Comparison of ENCODE assay signal across 18 cellular contexts in genomic region chr7:42935861-42936260, GRCh38. TPM values are rescaled to one million over a fixed set of nuclear protein-coding genes. Genes with fewer than 3 reads are reported as not detected.
DNase-seq lines count a peak whose midpoint lies in the region; ATAC-seq, FAIRE-seq and TF ChIP-seq lines count a peak whose summit lies in the region.
"Had no signal": no experiment of that assay in that cellular context is flagged by ENCODE, and none has a peak within 500 bp of the region (broad histone marks: within the 10 kb centered on the region; RNA-seq: fewer than 3 reads in every experiment).

No MANE protein-coding gene starts in this region.

- H3K4me1 Mint-ChIP-seq in activated CD4-positive, alpha-beta T cell treated with anti-CD3 and anti-CD28 coated beads for 36 hours, result peaks cover 56% of the 10 kb centered on the region

- TF ChIP-seq RAD21 in K562 (CRISPR knock-in tag; conservative IDR thresholded peaks at IDR 0.05 in 1 of 2, IDR thresholded peaks at IDR 0.05 in 1 of 2), result no peak

- H3K27me3 ChIP-seq in DND-41 (ENCODE audit: insufficient read depth, low read length, poor library complexity) (no peaks in the 10 kb centered on the region), MM.1S (replicated peaks; ENCODE audit: insufficient read depth, low read length) (no peaks in the 10 kb centered on the region), K562 (ENCODE audit: control insufficient read depth in 2 of 2, insufficient read depth in 2 of 2, low read length in 2 of 2) (no peaks in the 10 kb centered on the region), esophagus squamous epithelium (no peaks in the 10 kb centered on the region), right atrium auricular region (no peaks in the 10 kb centered on the region), hepatocyte (no peaks in the 10 kb centered on the region)

- TF ChIP-seq POLR2A in K562 (conservative IDR thresholded peaks at IDR 0.05), result no peak
- TF ChIP-seq POLR2A in esophagus squamous epithelium (IDR thresholded peaks at IDR 0.05), result no peak

- intact Hi-C loops in activated CD4-positive, alpha-beta T cell treated with anti-CD3 and anti-CD28 coated beads for 36 hours (cut with DNase I, micrococcal nuclease), result loop anchor here (10.0 kb wide), 3 partner anchors 789 to 929 kb away; partner anchors contain the start of genes COA1 (in 1 of the 2) and MRPS24 (in 1 of the 2)
- intact Hi-C loops in K562 (cut with micrococcal nuclease), result no loop called here
- intact Hi-C loops in esophagus squamous epithelium (cut with DNase I), result no loop called here

- H3K9me3 ChIP-seq in DND-41 (ENCODE audit: insufficient read depth, low read length, severe bottlenecking), result no peaks in the 10 kb centered on the region
- no peaks in the 10 kb centered on the region for H3K9me3 ChIP-seq in MM.1S (replicated peaks; ENCODE audit: insufficient read depth, low read length)
- H3K9me3 ChIP-seq in K562 (replicated peaks; ENCODE audit: control insufficient read depth, insufficient read depth, low read depth, low read length), result no peaks in the 10 kb centered on the region
- H3K9me3 ChIP-seq in esophagus squamous epithelium, result no peaks in the 10 kb centered on the region
- no peaks in the 10 kb centered on the region for H3K9me3 ChIP-seq in right atrium auricular region
- no peaks in the 10 kb centered on the region for H3K9me3 ChIP-seq in hepatocyte (ENCODE audit: low read depth)
- H3K9me3 ChIP-seq: Caco-2 had no signal

- H3K4me1 ChIP-seq in DND-41 (ENCODE audit: insufficient read depth, low read length) (peaks cover 20% of the 10 kb centered on the region), MM.1S (ENCODE audit: low read length) (peaks cover 21% of the 10 kb centered on the region), K562 (replicated peaks in 1 of 2; ENCODE audit: control insufficient read depth in 2 of 2, insufficient read depth in 2 of 2, low read length in 2 of 2) (peaks cover 0 to under 1% of the 10 kb centered on the region in 2 experiments; a peak in 3 of 5 replicates), esophagus squamous epithelium (peaks cover 7 to 27% (median 13%) of the 10 kb centered on the region in 3 donors), right atrium auricular region (peaks cover 0 to 20% of the 10 kb centered on the region in 2 donors), hepatocyte (ENCODE audit: insufficient read depth) (peaks cover 7% of the 10 kb centered on the region)

- no peak overlapping the region for H2AFZ ChIP-seq in DND-41 (ENCODE audit: low read depth, low read length)
- no peak overlapping the region for H2AFZ ChIP-seq in MM.1S (ENCODE audit: low read length)
- H2AFZ ChIP-seq in K562 (ENCODE audit: low read depth, low read length), result no peak overlapping the region
- H2AFZ ChIP-seq in hepatocyte, result no peak overlapping the region

- H3K27ac ChIP-seq in DND-41 (ENCODE audit: low read length), result no peak overlapping the region
- H3K27ac ChIP-seq in MM.1S (ENCODE audit: low read length), result peak overlapping the region; percentile 49; the same call in 1 of the 2 replicates
- no peak overlapping the region for H3K27ac ChIP-seq in K562 (ENCODE audit: extremely low read depth, low read depth, low read length)
- H3K27ac ChIP-seq in esophagus squamous epithelium, result no peak overlapping the region
- H3K27ac ChIP-seq in right atrium auricular region, result no peak overlapping the region
- no peak overlapping the region for H3K27ac ChIP-seq in hepatocyte
- H3K27ac ChIP-seq: 22Rv1 had no signal

- WGBS in K562 (ENCODE audit: insufficient coverage, low coverage, missing lambda C conversion rate), result 89% methylated on average over 5 of the region's 5 CpGs
- 81 to 94% methylated on average over 5 of the region's 5 CpGs for WGBS in esophagus squamous epithelium, 2 donors
- WGBS in hepatocyte (ENCODE audit: low lambda C conversion rate, missing lambda C conversion rate), result 94% methylated on average over 5 of the region's 5 CpGs

- no peak for TF ChIP-seq EP300 in K562 (IDR thresholded peaks at IDR 0.05; ENCODE audit: low read length)

- peak overlapping the region; percentile 32 for H3K27ac Mint-ChIP-seq in activated CD4-positive, alpha-beta T cell treated with anti-CD3 and anti-CD28 coated beads for 36 hours
- H3K27ac Mint-ChIP-seq: H9 had no signal

- H3K9me2 ChIP-seq in MM.1S (replicated peaks; ENCODE audit: insufficient read depth, low read length), result no peaks in the 10 kb centered on the region
- H3K9me2 ChIP-seq in hepatocyte (replicated peaks; ENCODE audit: insufficient read depth), result no peaks in the 10 kb centered on the region

- H4K20me1 ChIP-seq in DND-41 (ENCODE audit: insufficient read depth, low read length) (peaks cover 8% of the 10 kb centered on the region), MM.1S (ENCODE audit: insufficient read depth, low read length) (no peaks in the 10 kb centered on the region), K562 (replicated peaks; ENCODE audit: control insufficient read depth, insufficient read depth, low read length) (0 out of 2 replicates have a peak, but pooled peaks cover 3% of the 10 kb centered on the region), hepatocyte (ENCODE audit: insufficient read depth, poor library complexity, severe bottlenecking) (peaks cover 3% of the 10 kb centered on the region)

- no peak overlapping the region for H3K4me3 Mint-ChIP-seq in activated CD4-positive, alpha-beta T cell treated with anti-CD3 and anti-CD28 coated beads for 36 hours
- H3K4me3 Mint-ChIP-seq: H9 had no signal

- in situ Hi-C loops in K562 (cut with MboI), result loop anchor here (25.0 kb wide), 1 partner anchor 326 kb away; no protein-coding TSS in a partner anchor

- POLR2A ChIA-PET in activated CD4-positive, alpha-beta T cell treated with anti-CD3 and anti-CD28 coated beads for 36 hours (lab: Charles Lee), result interaction anchor here (0.6 kb wide), 1 partner anchor 44 kb away, joined by 4 read pairs; no protein-coding TSS in a partner anchor
- POLR2A ChIA-PET in K562 (lab: Yijun Ruan, JAX), result interaction anchor here (0.6 to 1.6 kb wide), 4 partner anchors 9 to 749 kb away, joined by 3 to 8 read pairs (median 5); no protein-coding TSS in a partner anchor

- no peak for ATAC-seq in activated CD4-positive, alpha-beta T cell treated with anti-CD3 and anti-CD28 coated beads for 36 hours
- ATAC-seq in DND-41 (ENCODE audit: insufficient read depth, low read depth) (no peak), K562 (no peak)

- FAIRE-seq in K562 (lab: Jason Lieb, UNC), result peak; percentile 26

- H3K4me3 ChIP-seq in DND-41 (ENCODE audit: low read depth in 1 of 2, low read length in 2 of 2), result no peak overlapping the region
- no peak overlapping the region for H3K4me3 ChIP-seq in MM.1S (ENCODE audit: low read length)
- no peak overlapping the region for H3K4me3 ChIP-seq in K562
- H3K4me3 ChIP-seq in esophagus squamous epithelium, result no peak overlapping the region
- H3K4me3 ChIP-seq in right atrium auricular region, result no peak overlapping the region
- H3K4me3 ChIP-seq in hepatocyte, result no peak overlapping the region

- CTCF ChIA-PET in activated CD4-positive, alpha-beta T cell treated with anti-CD3 and anti-CD28 coated beads for 36 hours (lab: Charles Lee), result no interaction called here
- CTCF ChIA-PET in K562 (lab: Yijun Ruan, JAX; ENCODE audit: low intra/inter-chr PET ratio), result no interaction called here

- no peaks in the 10 kb centered on the region for H3K27me3 Mint-ChIP-seq in activated CD4-positive, alpha-beta T cell treated with anti-CD3 and anti-CD28 coated beads for 36 hours
- H3K27me3 Mint-ChIP-seq: CD4-positive, CD25-positive, alpha-beta regulatory T cell had no signal

- peaks cover 14% of the 10 kb centered on the region for H3F3A ChIP-seq in MM.1S (ENCODE audit: insufficient read depth, low read length)

- TF ChIP-seq CTCF in DND-41 (IDR thresholded peaks at IDR 0.05; ENCODE audit: borderline replicate concordance, extremely low read depth, low read length, poor library complexity, severe bottlenecking), result no peak
- no peak for TF ChIP-seq CTCF in MM.1S (IDR thresholded peaks at IDR 0.05; ENCODE audit: low read length)
- TF ChIP-seq CTCF in K562 (IDR thresholded peaks at IDR 0.05 in 2 of 3, conservative IDR thresholded peaks at IDR 0.05 in 1 of 3; ENCODE audit: insufficient read depth in 2 of 3, low read depth in 1 of 3, low read length in 3 of 3), result no peak
- no peak for TF ChIP-seq CTCF in esophagus squamous epithelium (IDR thresholded peaks at IDR 0.05)
- TF ChIP-seq CTCF in right atrium auricular region (IDR thresholded peaks at IDR 0.05), result no peak
- no peak for TF ChIP-seq CTCF in hepatocyte (IDR thresholded peaks at IDR 0.05; ENCODE audit: poor library complexity)

- no peak for DNase-seq in activated CD4-positive, alpha-beta T cell treated with anti-CD3 and anti-CD28 coated beads for 36 hours
- DNase-seq in activated CD4-positive, alpha-beta T cell treated with anti-CD3 and anti-CD28 coated beads for 48 hours, result no peak
- no peak for DNase-seq in DND-41
- peak; percentile 56 for DNase-seq in MM.1S
- no peak for DNase-seq in K562 (ENCODE audit: extremely low read depth in 1 of 4, low spot score in 3 of 4)
- DNase-seq in esophagus squamous epithelium (lab: John Stamatoyannopoulos, UW), result no peak
- DNase-seq in right atrium auricular region (ENCODE audit: low spot score), result no peak
- DNase-seq in hepatocyte (ENCODE audit: low spot score), result no peak
- DNase-seq: Caco-2; CD4-positive, CD25-positive, alpha-beta regulatory T cell; DMS53; H9; NCI-H1048; NCI-H1436; NCI-H1930; NCI-H345; NCI-H524 treated with DMSO at 0.1 percent for 48 hours had no signal

- H3K4me2 ChIP-seq in DND-41 (ENCODE audit: insufficient read depth, low read length) (peak overlapping the region; percentile 17; the same call in 1 of the 2 replicates), MM.1S (ENCODE audit: low read depth, low read length) (peak overlapping the region; percentile 25; the same call in 1 of the 2 replicates), K562 (ENCODE audit: insufficient read depth, low read length) (no peak overlapping the region), hepatocyte (no peak overlapping the region)

- BruUV-seq in K562 (replicated peaks; lab: Mats Ljungman, UMichigan), result no TSS peak

- H3K36me3 ChIP-seq in DND-41 (ENCODE audit: insufficient read depth, low read length) (peaks cover 44% of the 10 kb centered on the region), MM.1S (replicated peaks; ENCODE audit: insufficient read depth, low read length) (peaks cover 10% of the 10 kb centered on the region), K562 (ENCODE audit: control insufficient read depth, insufficient read depth, low read length) (peaks cover 66% of the 10 kb centered on the region), esophagus squamous epithelium (peaks cover 0 to 55% (median 14%) of the 10 kb centered on the region in 3 donors), right atrium auricular region (peaks cover 33% of the 10 kb centered on the region), hepatocyte (replicated peaks; ENCODE audit: insufficient read depth, low read depth) (no peaks in the 10 kb centered on the region)

- H3K79me2 ChIP-seq in DND-41 (ENCODE audit: insufficient read depth, low read length), result peaks cover 48% of the 10 kb centered on the region
- peaks cover 56% of the 10 kb centered on the region for H3K79me2 ChIP-seq in MM.1S (ENCODE audit: low read length)
- H3K79me2 ChIP-seq in K562 (ENCODE audit: control insufficient read depth, insufficient read depth, low read length), result peaks cover 52% of the 10 kb centered on the region
- peaks cover 41% of the 10 kb centered on the region for H3K79me2 ChIP-seq in hepatocyte

- peaks cover 38% of the 10 kb centered on the region for H3K36me3 Mint-ChIP-seq in activated CD4-positive, alpha-beta T cell treated with anti-CD3 and anti-CD28 coated beads for 36 hours (ENCODE audit: low read depth)

- no peaks in the 10 kb centered on the region for H3K9me3 Mint-ChIP-seq in activated CD4-positive, alpha-beta T cell treated with anti-CD3 and anti-CD28 coated beads for 36 hours (ENCODE audit: low read depth)
- H3K9me3 Mint-ChIP-seq: CD4-positive, CD25-positive, alpha-beta regulatory T cell had no signal

- no peaks in the 10 kb centered on the region for H3K9me1 ChIP-seq in K562 (ENCODE audit: control insufficient read depth, insufficient read depth, low read length)

- H3K9ac ChIP-seq in DND-41 (ENCODE audit: low read depth, low read length) (no peak overlapping the region), MM.1S (ENCODE audit: low read length) (no peak overlapping the region), K562 (ENCODE audit: insufficient read depth in 1 of 2, low read depth in 2 of 2, low read length in 2 of 2) (no peak overlapping the region)

RNA-seq across cellular contexts. Expression of gene MRPL32, which starts 3.7 kb away (rescaled TPM):
- 10 to 100 TPM; 74.7 to 75.5 TPM for total RNA-seq in activated CD4-positive, alpha-beta T cell treated with anti-CD3 and anti-CD28 coated beads for 36 hours
- total RNA-seq in K562 (2011; cell fraction: chromatin; rRNA removed; ENCODE audit: low replicate concordance), result 39.3 and 104 TPM in 2 replicates
- 27.3 and 33.6 TPM in 2 replicates for total RNA-seq in K562 (2011; cell fraction: nucleolus; rRNA removed)
- 59.0 and 64.3 TPM in 2 replicates for total RNA-seq in K562 (2011; cell fraction: nucleoplasm; rRNA removed)
- total RNA-seq in K562 (2014; rRNA removed) (104 and 111 TPM in 2 replicates), K562 (2014; rRNA removed; fragmentation: Illumina TruSeq; extraction: Trizol) (138 and 139 TPM in 2 replicates), K562 (2015; rRNA removed; fragmentation: Illumina TruSeq; extraction: Trizol) (109 and 120 TPM in 2 replicates), K562 (2021) (75.5 and 86.0 TPM in 2 replicates), esophagus squamous epithelium (10 to 100 TPM; 48.9 to 61.4 (median 55.8) TPM), right atrium auricular region (10 to 100 TPM; 36.1 to 53.1 TPM), hepatocyte (67.4 and 70.0 TPM in 2 replicates)
- polyA plus RNA-seq in K562 (2011; rRNA removed) (95.4 and 113 TPM in 2 replicates), K562 (2014; fragmentation: Illumina TruSeq; extraction: Trizol) (134 and 140 TPM in 2 replicates), K562 (2014; fragmentation: Nextera tagmentation; extraction: Ambion mirVana) (100 to 1,000 TPM; 341 to 351 TPM), K562 (2014; rRNA removed) (145 and 162 TPM in 2 replicates), hepatocyte (59.9 and 69.2 TPM in 2 replicates)
- polyA plus RNA-seq in K562 (2011; cell fraction: cytosol; rRNA removed), result 38.5 and 52.8 TPM in 2 replicates
- polyA plus RNA-seq in K562 (2011; cell fraction: nucleus; rRNA removed), result 86.8 and 172 TPM in 2 replicates
- 48.6 and 76.2 TPM in 2 replicates for polyA plus RNA-seq in K562 (2012)
- 44.0 and 49.0 TPM in 2 replicates for polyA minus RNA-seq in K562 (2011; rRNA and poly(A)+ RNA removed)
- polyA minus RNA-seq in K562 (2011; cell fraction: cytosol; rRNA and poly(A)+ RNA removed), result 16.0 and 20.2 TPM in 2 replicates
- 22.1 and 46.5 TPM in 2 replicates for polyA minus RNA-seq in K562 (2011; cell fraction: nucleus; rRNA and poly(A)+ RNA removed)

RNA-seq across cellular contexts. Expression of gene PSMA2, which starts 3.9 kb away (rescaled TPM):
- 100 to 1,000 TPM; 109 to 217 TPM for total RNA-seq in activated CD4-positive, alpha-beta T cell treated with anti-CD3 and anti-CD28 coated beads for 36 hours
- 16.0 and 45.2 TPM in 2 replicates for total RNA-seq in K562 (2011; cell fraction: chromatin; rRNA removed; ENCODE audit: low replicate concordance)
- 15.5 and 16.6 TPM in 2 replicates for total RNA-seq in K562 (2011; cell fraction: nucleolus; rRNA removed)
- total RNA-seq in K562 (2011; cell fraction: nucleoplasm; rRNA removed), result 32.4 and 41.8 TPM in 2 replicates
- total RNA-seq in K562 (2014; rRNA removed), result 88.7 and 91.7 TPM in 2 replicates
- total RNA-seq in K562 (2014; rRNA removed; fragmentation: Illumina TruSeq; extraction: Trizol), result 274 and 308 TPM in 2 replicates
- 149 and 162 TPM in 2 replicates for total RNA-seq in K562 (2015; rRNA removed; fragmentation: Illumina TruSeq; extraction: Trizol)
- 184 and 200 TPM in 2 replicates for total RNA-seq in K562 (2021)
- 291 and 412 TPM in 2 replicates for polyA plus RNA-seq in K562 (2011; rRNA removed)
- polyA plus RNA-seq in K562 (2011; cell fraction: cytosol; rRNA removed), result 71.1 and 145 TPM in 2 replicates
- 26.1 and 65.3 TPM in 2 replicates for polyA plus RNA-seq in K562 (2011; cell fraction: nucleus; rRNA removed)
- polyA plus RNA-seq in K562 (2012), result 198 and 258 TPM in 2 replicates
- polyA plus RNA-seq in K562 (2014; fragmentation: Illumina TruSeq; extraction: Trizol), result 145 and 154 TPM in 2 replicates
- 1,000 to 10,000 TPM in 1 of 2 experiments, 100 to 1,000 TPM in 1; 887 to 1,070 TPM for polyA plus RNA-seq in K562 (2014; fragmentation: Nextera tagmentation; extraction: Ambion mirVana)
- 174 and 213 TPM in 2 replicates for polyA plus RNA-seq in K562 (2014; rRNA removed)
- 94.8 and 103 TPM in 2 replicates for polyA minus RNA-seq in K562 (2011; rRNA and poly(A)+ RNA removed)
- 52.1 and 55.2 TPM in 2 replicates for polyA minus RNA-seq in K562 (2011; cell fraction: cytosol; rRNA and poly(A)+ RNA removed)
- polyA minus RNA-seq in K562 (2011; cell fraction: nucleus; rRNA and poly(A)+ RNA removed), result 12.5 and 19.8 TPM in 2 replicates
- total RNA-seq in esophagus squamous epithelium, result 100 to 1,000 TPM in 1 of 4 donors, 10 to 100 TPM in 3; 33.1 to 123 (median 81.4) TPM
- 10 to 100 TPM; 50.7 to 61.8 TPM for total RNA-seq in right atrium auricular region
- total RNA-seq in hepatocyte, result 117 and 118 TPM in 2 replicates
- 213 and 217 TPM in 2 replicates for polyA plus RNA-seq in hepatocyte

RNA-seq across cellular contexts. Expression of gene C7orf25, which starts 24.0 kb away (rescaled TPM):
- 1 to 10 TPM; 2.7 to 5.4 TPM for total RNA-seq in activated CD4-positive, alpha-beta T cell treated with anti-CD3 and anti-CD28 coated beads for 36 hours
- 6.8 and 19.1 TPM in 2 replicates for total RNA-seq in K562 (2011; cell fraction: chromatin; rRNA removed; ENCODE audit: low replicate concordance)
- 2.8 and 5.7 TPM in 2 replicates for total RNA-seq in K562 (2011; cell fraction: nucleolus; rRNA removed)
- 5.9 and 12.0 TPM in 2 replicates for total RNA-seq in K562 (2011; cell fraction: nucleoplasm; rRNA removed)
- total RNA-seq in K562 (2014; rRNA removed) (1.2 and 1.9 TPM in 2 replicates), K562 (2014; rRNA removed; fragmentation: Illumina TruSeq; extraction: Trizol) (2.9 TPM in 2 replicates), K562 (2015; rRNA removed; fragmentation: Illumina TruSeq; extraction: Trizol) (2.0 and 2.3 TPM in 2 replicates), K562 (2021) (3.4 and 4.4 TPM in 2 replicates), esophagus squamous epithelium (1 to 10 TPM; 4.8 to 8.9 (median 7.0) TPM), right atrium auricular region (10 to 100 TPM in 1 of 2 donors, 1 to 10 TPM in 1; 4.4 to 10.6 TPM), hepatocyte (5.9 and 9.9 TPM in 2 replicates)
- polyA plus RNA-seq in K562 (2011; rRNA removed) (3.0 and 4.7 TPM in 2 replicates), K562 (2014; fragmentation: Illumina TruSeq; extraction: Trizol) (1.8 and 2.7 TPM in 2 replicates), K562 (2014; fragmentation: Nextera tagmentation; extraction: Ambion mirVana) (1 to 10 TPM; 1.3 to 1.9 TPM), K562 (2014; rRNA removed) (1.3 and 5.5 TPM in 2 replicates), hepatocyte (2.4 and 3.9 TPM in 2 replicates)
- 1.4 and 2.1 TPM in 2 replicates for polyA plus RNA-seq in K562 (2011; cell fraction: cytosol; rRNA removed)
- polyA plus RNA-seq in K562 (2011; cell fraction: nucleus; rRNA removed), result 2.0 and 3.2 TPM in 2 replicates
- 2.2 and 3.1 TPM in 2 replicates for polyA plus RNA-seq in K562 (2012)
- polyA minus RNA-seq in K562 (2011; rRNA and poly(A)+ RNA removed), result 3.3 and 5.8 TPM in 2 replicates
- polyA minus RNA-seq in K562 (2011; cell fraction: cytosol; rRNA and poly(A)+ RNA removed), result 0.55 and 1.4 TPM in 2 replicates
- polyA minus RNA-seq in K562 (2011; cell fraction: nucleus; rRNA and poly(A)+ RNA removed), result 8.8 and 16.8 TPM in 2 replicates

Comparison
In these comparisons a context has a peak if more than half of its experiments do, and no peak if none do; other contexts are left out.
1. H3K4me2 ChIP-seq: peak in DND-41 (single experiment) and MM.1S (single experiment); none in K562 (single experiment) and hepatocyte (single experiment).
2. intact Hi-C loops: an anchor here in activated CD4-positive, alpha-beta T cell treated with anti-CD3 and anti-CD28 coated beads for 36 hours (10.0 kb wide); none called in K562 and esophagus squamous epithelium.